ENCODE assay signal across 20 cellular contexts in the genomic region with DNA sequence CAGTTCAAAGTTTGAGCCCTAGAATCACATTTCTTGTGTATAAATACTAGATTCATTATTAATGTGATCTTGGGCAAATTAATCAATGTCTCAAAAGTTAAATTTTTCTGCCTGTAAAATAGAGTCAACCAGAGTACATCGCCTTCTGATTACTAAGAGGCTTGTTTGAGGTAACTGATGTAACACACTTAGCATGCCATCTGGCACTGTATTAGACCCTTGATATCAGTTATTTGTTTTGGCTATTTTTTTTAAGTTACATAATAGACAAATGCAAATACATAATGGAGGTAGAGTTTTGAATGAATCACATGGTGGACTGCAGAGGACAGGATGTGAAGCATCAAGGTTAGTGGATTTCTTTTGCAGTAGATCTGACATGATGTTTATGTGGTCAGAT.
DNase-seq lines count a peak whose midpoint lies in the region; ATAC-seq, FAIRE-seq and TF ChIP-seq lines count a peak whose summit lies in the region.
"Had no signal": no experiment of that assay in that cellular context is flagged by ENCODE, and none has a peak within 500 bp of the region (broad histone marks: within the 10 kb centered on the region; RNA-seq: fewer than 3 reads in every experiment).

No MANE protein-coding gene starts in this region.

- H3K4me3 ChIP-seq in astrocyte (ENCODE audit: insufficient read depth, low read depth, low read length) (no peak overlapping the region), pancreas (no peak overlapping the region)
- H3K4me3 ChIP-seq: BLaER1 treated with 17β-estradiol and CSF1 and Interleukin-3, amounts not matched to agents 10 nM and 100 nM; K562 had no signal

- FAIRE-seq in H54 (lab: Jason Lieb, UNC) (peak; percentile 82), astrocyte (lab: Jason Lieb, UNC) (no peak), pancreas (lab: Jason Lieb, UNC) (no peak)
- FAIRE-seq: GM12892, GM18507, K562 had no signal

- H3K27me3 Mint-ChIP-seq in astrocyte (ENCODE audit: low read depth, unreplicated experiment) = no peaks in the 10 kb centered on the region
- H3K27me3 Mint-ChIP-seq: B cell; CD8-positive, alpha-beta memory T cell had no signal

- H3K4me1 Mint-ChIP-seq in astrocyte (ENCODE audit: low read depth, unreplicated experiment) = no peaks in the 10 kb centered on the region
- H3K4me1 Mint-ChIP-seq: B cell; CD8-positive, alpha-beta memory T cell had no signal

- H3K27ac ChIP-seq in astrocyte (ENCODE audit: low read depth, low read length) (no peak overlapping the region), pancreas (no peak overlapping the region)
- H3K27ac ChIP-seq: BLaER1 treated with 17β-estradiol and CSF1 and Interleukin-3, amounts not matched to agents 10 nM and 100 nM had no signal

- no peak overlapping the region for H2AFZ ChIP-seq in astrocyte (ENCODE audit: low read depth, low read length)

- no peaks in the 10 kb centered on the region for H3K27me3 ChIP-seq in astrocyte (ENCODE audit: insufficient read depth, low read length)
- no peaks in the 10 kb centered on the region for H3K27me3 ChIP-seq in pancreas
- H3K27me3 ChIP-seq: BLaER1 treated with 17β-estradiol and CSF1 and Interleukin-3, amounts not matched to agents 10 nM and 100 nM had no signal

- no peaks in the 10 kb centered on the region for H3K79me2 ChIP-seq in astrocyte (ENCODE audit: insufficient read depth, low read length)

- no peak overlapping the region for H3K27ac Mint-ChIP-seq in astrocyte (ENCODE audit: unreplicated experiment)
- H3K27ac Mint-ChIP-seq: B cell; CD8-positive, alpha-beta memory T cell; H9 had no signal

- TF ChIP-seq POLR2A in H54 (IDR thresholded peaks at IDR 0.05; ENCODE audit: low read depth, low read length) = no peak

- no peaks in the 10 kb centered on the region for H3K36me3 Mint-ChIP-seq in astrocyte (ENCODE audit: low read depth, unreplicated experiment)
- H3K36me3 Mint-ChIP-seq: CD8-positive, alpha-beta memory T cell had no signal

- H3K9me3 ChIP-seq in astrocyte (ENCODE audit: insufficient read depth, low read depth, low read length) = no peaks in the 10 kb centered on the region
- H3K9me3 ChIP-seq in pancreas = no peaks in the 10 kb centered on the region
- H3K9me3 ChIP-seq: BLaER1 treated with 17β-estradiol and CSF1 and Interleukin-3, amounts not matched to agents 10 nM and 100 nM had no signal

- no peak overlapping the region for H3K4me3 Mint-ChIP-seq in astrocyte (ENCODE audit: unreplicated experiment)
- H3K4me3 Mint-ChIP-seq: B cell; CD8-positive, alpha-beta memory T cell; H9 had no signal

- H3K4me1 ChIP-seq in astrocyte (ENCODE audit: insufficient read depth, low read length) (no peaks in the 10 kb centered on the region), pancreas (no peaks in the 10 kb centered on the region)
- H3K4me1 ChIP-seq: BLaER1 treated with 17β-estradiol and CSF1 and Interleukin-3, amounts not matched to agents 10 nM and 100 nM had no signal

- WGBS in pancreas, 2 donors = 10 to 24% methylated on average over 1 of the region's 1 CpG

- H3K9ac ChIP-seq in astrocyte (ENCODE audit: low read length) = no peak overlapping the region
- H3K9ac ChIP-seq: BLaER1 treated with 17β-estradiol and CSF1 and Interleukin-3, amounts not matched to agents 10 nM and 100 nM had no signal

- H3K36me3 ChIP-seq in astrocyte (ENCODE audit: insufficient read depth, low read length) (no peaks in the 10 kb centered on the region), pancreas (no peaks in the 10 kb centered on the region)
- H3K36me3 ChIP-seq: BLaER1 treated with 17β-estradiol and CSF1 and Interleukin-3, amounts not matched to agents 10 nM and 100 nM had no signal

- no peak overlapping the region for H3K4me2 ChIP-seq in astrocyte (ENCODE audit: low read length)
- H3K4me2 ChIP-seq: BLaER1 treated with 17β-estradiol and CSF1 and Interleukin-3, amounts not matched to agents 10 nM and 100 nM had no signal

- intact Hi-C loops in pancreas (cut with DNase I) = no loop called here

- ATAC-seq in pancreas (peak in 3 of 4 donors; percentile 21 to 67 (median 57)), HG02798 (IDR thresholded peaks at IDR 0.05; ENCODE audit: poor library complexity, unreplicated experiment) (no peak)
- ATAC-seq: K562 had no signal

- no peaks in the 10 kb centered on the region for H4K20me1 ChIP-seq in astrocyte (ENCODE audit: insufficient read depth, low read length)
- H4K20me1 ChIP-seq: BLaER1 treated with 17β-estradiol and CSF1 and Interleukin-3, amounts not matched to agents 10 nM and 100 nM had no signal

- no peaks in the 10 kb centered on the region for H3K9me3 Mint-ChIP-seq in astrocyte (ENCODE audit: unreplicated experiment)
- H3K9me3 Mint-ChIP-seq: H9 had no signal

- TF ChIP-seq CTCF in astrocyte (IDR thresholded peaks at IDR 0.05; ENCODE audit: insufficient read depth, low read depth, low read length) (no peak), pancreas (IDR thresholded peaks at IDR 0.05) (no peak)

- DNase-seq in H54 (ENCODE audit: insufficient read length, low spot score) = no peak
- peak; percentile 2 for DNase-seq in NCI-H2171 (lab: John Stamatoyannopoulos, UW)
- DNase-seq in astrocyte (ENCODE audit: low read depth) = peak; percentile 19
- no peak for DNase-seq in pancreas
- DNase-seq in SHP77 (lab: John Stamatoyannopoulos, UW) = no peak
- DNase-seq in activated CD4-positive, alpha-beta T cell treated with anti-CD3 and anti-CD28 coated beads, Interleukin-2, amount 50 U/mL, for 4 hours = no peak
- DNase-seq: CD8-positive, alpha-beta memory T cell; COR-L47; DMS 273 treated with DMSO at 0.1 percent for 48 hours; DMS79; GDM1; GOT3; H9; IMR-90 had no signal

Comparison
In these comparisons a context has a peak if more than half of its experiments do, and no peak if none do; other contexts are left out.
1. DNase-seq: peak in NCI-H2171 (single experiment) and astrocyte (single experiment); none in H54 (single experiment), pancreas (0 of 6), SHP77 (0 of 2) and activated CD4-positive, alpha-beta T cell treated with anti-CD3 and anti-CD28 coated beads, Interleukin-2, amount 50 U/mL, for 4 hours (0 of 2).